ENCODE assay signal across 19 cellular contexts in the genomic region with DNA sequence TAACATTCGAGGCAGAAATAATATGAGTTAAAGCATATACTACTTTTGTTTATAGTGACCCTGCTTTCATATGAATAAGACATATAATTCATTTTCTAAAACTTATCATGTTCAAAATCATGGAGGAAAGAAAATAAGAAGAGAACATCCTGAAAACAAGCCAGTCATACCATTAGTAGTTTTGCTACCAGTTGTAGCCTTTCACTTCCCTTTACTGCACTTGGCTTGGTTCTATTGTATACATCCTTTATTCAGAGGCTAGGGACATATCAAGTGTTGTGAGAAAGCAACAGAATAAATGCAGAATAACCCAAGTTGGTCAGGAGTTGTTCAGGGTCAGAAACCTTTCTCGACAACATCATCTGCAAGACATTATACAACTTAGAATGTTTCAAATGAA.
DNase-seq lines count a peak whose midpoint lies in the region; ATAC-seq lines count a peak whose summit lies in the region.
"Had no signal": no experiment of that assay in that cellular context is flagged by ENCODE, and none has a peak within 500 bp of the region (broad histone marks: within the 10 kb centered on the region; RNA-seq: fewer than 3 reads in every experiment).

No MANE protein-coding gene starts in this region.

- no peak overlapping the region for H3K27ac Mint-ChIP-seq in activated CD4-positive, alpha-beta memory T cell treated with anti-CD3 and anti-CD28 coated beads for 36 hours
- H3K27ac Mint-ChIP-seq: brain, endodermal cell, neural progenitor cell had no signal

- H3K4me1 Mint-ChIP-seq in activated CD4-positive, alpha-beta memory T cell treated with anti-CD3 and anti-CD28 coated beads for 36 hours (ENCODE audit: low read depth): no peaks in the 10 kb centered on the region

- H3K9me3 Mint-ChIP-seq in activated CD4-positive, alpha-beta memory T cell treated with anti-CD3 and anti-CD28 coated beads for 36 hours: no peaks in the 10 kb centered on the region
- H3K9me3 Mint-ChIP-seq: brain, endodermal cell, neural progenitor cell had no signal

- ATAC-seq in GM18517 (IDR thresholded peaks at IDR 0.05; ENCODE audit: unreplicated experiment): peak; percentile 91
- peak; percentile 84 for ATAC-seq in GM21381 (IDR thresholded peaks at IDR 0.05; ENCODE audit: unreplicated experiment)
- peak; percentile 75 for ATAC-seq in HG02943 (IDR thresholded peaks at IDR 0.05; ENCODE audit: low read depth, unreplicated experiment)
- peak; percentile 73 for ATAC-seq in HG03558 (IDR thresholded peaks at IDR 0.05; ENCODE audit: extremely low read depth, unreplicated experiment)
- no peak for ATAC-seq in HG03196 (IDR thresholded peaks at IDR 0.05; ENCODE audit: unreplicated experiment)
- ATAC-seq: left lobe of liver had no signal

- POLR2A ChIA-PET in activated CD4-positive, alpha-beta memory T cell treated with anti-CD3 and anti-CD28 coated beads for 36 hours (lab: Charles Lee): no interaction called here

- CTCF ChIA-PET in activated CD4-positive, alpha-beta memory T cell treated with anti-CD3 and anti-CD28 coated beads for 36 hours (lab: Charles Lee): no interaction called here

- H3K4me3 Mint-ChIP-seq in activated CD4-positive, alpha-beta memory T cell treated with anti-CD3 and anti-CD28 coated beads for 36 hours: no peak overlapping the region
- H3K4me3 Mint-ChIP-seq: brain, endodermal cell, neural progenitor cell had no signal

- DNase-seq in COLO668 (lab: John Stamatoyannopoulos, UW; ENCODE audit: unreplicated experiment) (no peak), NCI-H2107 treated with DMSO at 0.1 percent for 48 hours (lab: John Stamatoyannopoulos, UW; ENCODE audit: unreplicated experiment) (no peak)
- DNase-seq in activated CD4-positive, alpha-beta memory T cell treated with anti-CD3 and anti-CD28 coated beads for 36 hours: no peak
- DNase-seq: activated CD4-positive, alpha-beta T cell treated with anti-CD3 and anti-CD28 coated beads, Interleukin-2, amount 50 U/mL, for 4 hours; activated gamma-delta T cell; AML-193; endodermal cell; Karpas-422; NCI-H2171; Peyer's patch; T-helper 9 cell had no signal

- no peaks in the 10 kb centered on the region for H3K36me3 Mint-ChIP-seq in activated CD4-positive, alpha-beta memory T cell treated with anti-CD3 and anti-CD28 coated beads for 36 hours
- H3K36me3 Mint-ChIP-seq: brain, neural progenitor cell had no signal

- no peaks in the 10 kb centered on the region for H3K27me3 Mint-ChIP-seq in activated CD4-positive, alpha-beta memory T cell treated with anti-CD3 and anti-CD28 coated beads for 36 hours
- H3K27me3 Mint-ChIP-seq: brain had no signal

- intact Hi-C loops in activated CD4-positive, alpha-beta memory T cell treated with anti-CD3 and anti-CD28 coated beads for 36 hours (cut with micrococcal nuclease): no loop called here
